8 cellular contexts compared by ENCODE assay signal in genomic region chr12:50039151-50039835, GRCh38.
DNase-seq lines count a peak whose midpoint lies in the region; ATAC-seq, FAIRE-seq and TF ChIP-seq lines count a peak whose summit lies in the region.

No MANE protein-coding gene starts in this region.

- in situ Hi-C loops in brain microvascular endothelial cell (cut with HindIII; ENCODE audit: low pct_ligation_motif_present, low sequenced_read_pairs): no loop called here

- H3K27me3 ChIP-seq in WERI-Rb-1 (ENCODE audit: insufficient read depth, low read depth, severe bottlenecking) (no peaks in the 10 kb centered on the region), brain microvascular endothelial cell (replicated peaks) (no peaks in the 10 kb centered on the region)

- TF ChIP-seq CTCF in WERI-Rb-1 (IDR thresholded peaks at IDR 0.05; ENCODE audit: low read depth, low read length) (peak; percentile 90), brain microvascular endothelial cell (IDR thresholded peaks at IDR 0.05; ENCODE audit: low read depth, low read length, missing control alignments) (peak; percentile 96)

- H3K27ac ChIP-seq in WERI-Rb-1 (peak overlapping the region; percentile 36), brain microvascular endothelial cell (no peak overlapping the region)

- H3K36me3 ChIP-seq in WERI-Rb-1 (no peaks in the 10 kb centered on the region), brain microvascular endothelial cell (replicated peaks) (no peaks in the 10 kb centered on the region)

- H3K4me3 ChIP-seq in WERI-Rb-1 (ENCODE audit: low read depth, low read length): no peak overlapping the region
- H3K4me3 ChIP-seq in brain microvascular endothelial cell (ENCODE audit: low read depth, low read length): no peak overlapping the region

- no peak for ATAC-seq in GM21723 (IDR thresholded peaks at IDR 0.05; ENCODE audit: unreplicated experiment)

- FAIRE-seq in GM19239 (lab: Jason Lieb, UNC): peak; percentile 60

- DNase-seq in 8988T (peak; percentile 85), GM19239 (ENCODE audit: insufficient read length, low spot score) (peak; percentile 77), NCI-H2171 (lab: John Stamatoyannopoulos, UW) (peak; percentile 45), WERI-Rb-1 (peak; percentile 94), brain microvascular endothelial cell (peak; percentile 74), inferior parietal cortex (ENCODE audit: extremely low spot score) (peak; percentile 87)
- DNase-seq in stimulated activated CD4-positive, alpha-beta T cell treated with anti-CD3 and anti-CD28 coated beads, Interleukin-12 subunit alpha, Interleukin-12 subunit beta, amount 100 ng/mL, for 48 hours (ENCODE audit: low read depth in 2 of 3, low spot score in 1 of 3): peak; percentile 80 to 96 (median 86)

- H3K9me3 ChIP-seq in WERI-Rb-1 (ENCODE audit: severe bottlenecking): no peaks in the 10 kb centered on the region
